In genomic region chr19:7355151-7355845, GRCh38 we compare ENCODE assay signal across 11 cellular contexts. TPM values are rescaled to one million over a fixed set of nuclear protein-coding genes. Genes with fewer than 3 reads are reported as not detected.
A peak's percentile ranks its signal among the peaks of the same experiment; 100 is the strongest.
DNase-seq lines count a peak whose midpoint lies in the region; TF ChIP-seq lines count a peak whose summit lies in the region.
"Had no signal": no experiment of that assay in that cellular context is flagged by ENCODE, and none has a peak within 500 bp of the region (broad histone marks: within the 10 kb centered on the region; RNA-seq: fewer than 3 reads in every experiment).

No MANE protein-coding gene starts in this region.

- no peak overlapping the region for H3K27ac ChIP-seq in OCI-LY7 (ENCODE audit: low read depth, low read length, poor library complexity, severe bottlenecking)
- H3K27ac ChIP-seq in sigmoid colon, result peak overlapping the region; percentile 27 to 94 (median 88)
- H3K27ac ChIP-seq in colonic mucosa, result no peak overlapping the region
- H3K27ac ChIP-seq: KMS-11, thoracic aorta had no signal

- H3K4me1 ChIP-seq in OCI-LY7 (ENCODE audit: insufficient read depth, low read length, poor library complexity, severe bottlenecking) (peaks cover 31% of the 10 kb centered on the region), sigmoid colon (peaks cover 0 to 38% (median 17%) of the 10 kb centered on the region in 4 donors), colonic mucosa (no peaks in the 10 kb centered on the region)

- H3K27me3 ChIP-seq in sigmoid colon, result no peaks in the 10 kb centered on the region
- H3K27me3 ChIP-seq in colonic mucosa, result no peaks in the 10 kb centered on the region

- POLR2A ChIA-PET in OCI-LY7 (lab: Charles Lee), result no interaction called here

- DNase-seq in Daoy (ENCODE audit: low read depth) (peak; percentile 63), OCI-LY7 (ENCODE audit: low spot score) (no peak), fibroblast of gingiva (ENCODE audit: low read depth) (peak; percentile 15), sigmoid colon (peak; percentile 92), activated gamma-delta T cell treated with Interleukin-2 at 50 U/mL for 16 hours (no peak), colonic mucosa (no peak), amniotic stem cell (lab: John Stamatoyannopoulos, UW) (no peak)
- DNase-seq: activated CD4-positive, alpha-beta T cell treated with anti-CD3 and anti-CD28 coated beads for 48 hours; Right ventricle myocardium superior had no signal

- WGBS in sigmoid colon, 2 donors, result 79 to 87% methylated on average over 14 of the region's 14 CpGs

- H3K79me2 ChIP-seq in OCI-LY7 (ENCODE audit: insufficient read depth, low read depth, low read length), result peaks cover 97% of the 10 kb centered on the region

- H3K9me2 ChIP-seq in OCI-LY7 (ENCODE audit: insufficient read depth, low read length), result no peaks in the 10 kb centered on the region

- TF ChIP-seq EP300 in sigmoid colon (IDR thresholded peaks at IDR 0.05), result peak in 2 of 4 donors; percentile 8 to 23

- H3K36me3 ChIP-seq in OCI-LY7 (ENCODE audit: insufficient read depth, low read length) (peaks cover 96% of the 10 kb centered on the region), sigmoid colon (no peaks in the 10 kb centered on the region), colonic mucosa (no peaks in the 10 kb centered on the region)
- H3K36me3 ChIP-seq: thoracic aorta had no signal

- TF ChIP-seq CTCF in OCI-LY7 (conservative IDR thresholded peaks at IDR 0.05; ENCODE audit: low read length), result no peak
- TF ChIP-seq CTCF in sigmoid colon (IDR thresholded peaks at IDR 0.05), result no peak
- TF ChIP-seq CTCF in colonic mucosa (IDR thresholded peaks at IDR 0.05), result no peak

- H3K4me2 ChIP-seq in OCI-LY7 (ENCODE audit: low read length), result no peak overlapping the region
- H3K4me2 ChIP-seq: KMS-11 had no signal

- no peak overlapping the region for H3K4me3 ChIP-seq in OCI-LY7 (ENCODE audit: low read depth, low read length, poor library complexity, severe bottlenecking)
- H3K4me3 ChIP-seq in sigmoid colon, result peak overlapping the region; percentile 48 to 64 (median 55)
- H3K4me3 ChIP-seq in colonic mucosa, result no peak overlapping the region
- H3K4me3 ChIP-seq: thoracic aorta had no signal

- peaks cover 12% of the 10 kb centered on the region; the same call in 1 of the 2 replicates for H3K9me3 ChIP-seq in OCI-LY7 (ENCODE audit: low read length)
- H3K9me3 ChIP-seq in sigmoid colon, result peaks cover 0 to 5% (median 2%) of the 10 kb centered on the region in 4 donors
- H3K9me3 ChIP-seq in colonic mucosa, result no peaks in the 10 kb centered on the region

- no peak overlapping the region for H2AFZ ChIP-seq in OCI-LY7 (ENCODE audit: low read length)

- H4K20me1 ChIP-seq in OCI-LY7 (ENCODE audit: insufficient read depth, low read length), result peaks cover 10% of the 10 kb centered on the region

- no peak overlapping the region for H3K9ac ChIP-seq in colonic mucosa (ENCODE audit: low read depth in 2 of 2, low read length in 2 of 2)
- H3K9ac ChIP-seq: KMS-11 had no signal

- CTCF ChIA-PET in OCI-LY7 (lab: Charles Lee; ENCODE audit: unreplicated experiment), result no interaction called here

- BruUV-seq in OCI-LY7 (replicated peaks; lab: Mats Ljungman, UMichigan), result TSS peak; percentile 24

- TF ChIP-seq POLR2A in sigmoid colon (IDR thresholded peaks at IDR 0.05), result peak; percentile 56 to 75

- intact Hi-C loops in OCI-LY7 (cut with micrococcal nuclease; ENCODE audit: unreplicated experiment), result no loop called here
- intact Hi-C loops in sigmoid colon (cut with DNase I), result loop anchor here (5.0 kb wide), 2 partner anchors 182 to 198 kb away; partner anchors contain the start of gene PNPLA6
- intact Hi-C loops in colonic mucosa (cut with DNase I), result loop anchor here (10.0 kb wide), 1 partner anchor 320 kb away; the partner anchor contains the start of gene MCEMP1

RNA-seq across cellular contexts. Expression of gene ARHGEF18, which starts 6.6 kb away (rescaled TPM):
- 38.8 and 53.5 TPM in 2 replicates for total RNA-seq in Daoy (2014; rRNA removed; shearing (Covaris generic))
- total RNA-seq in OCI-LY7 (2014; rRNA removed; shearing (Covaris generic)), result 45.8 and 48.1 TPM in 2 replicates
- total RNA-seq in OCI-LY7 (2022) (55.2 and 59.3 TPM in 2 replicates), sigmoid colon (10 to 100 TPM; 20.4 to 51.2 (median 36.9) TPM), colonic mucosa (100 to 1,000 TPM in 1 of 2 donors, 10 to 100 TPM in 1; 89.9 to 144 TPM)
- polyA plus RNA-seq in sigmoid colon, result 10 to 100 TPM; 21.6 to 76.6 (median 55.9) TPM

Comparison
In these comparisons a context has a peak if more than half of its experiments do, and no peak if none do; other contexts are left out.
1. DNase-seq: peak in Daoy (single experiment), fibroblast of gingiva (single experiment) and sigmoid colon (single experiment); none in OCI-LY7 (single experiment), activated gamma-delta T cell treated with Interleukin-2 at 50 U/mL for 16 hours (single experiment), colonic mucosa (single experiment) and amniotic stem cell (single experiment).
2. H3K27ac ChIP-seq: peak in sigmoid colon (4 of 4); none in OCI-LY7 (single experiment) and colonic mucosa (single experiment).
3. H3K4me3 ChIP-seq: peak in sigmoid colon (4 of 4); none in OCI-LY7 (single experiment) and colonic mucosa (single experiment).